ENCODE assay signal across 23 cellular contexts in the genomic region with DNA sequence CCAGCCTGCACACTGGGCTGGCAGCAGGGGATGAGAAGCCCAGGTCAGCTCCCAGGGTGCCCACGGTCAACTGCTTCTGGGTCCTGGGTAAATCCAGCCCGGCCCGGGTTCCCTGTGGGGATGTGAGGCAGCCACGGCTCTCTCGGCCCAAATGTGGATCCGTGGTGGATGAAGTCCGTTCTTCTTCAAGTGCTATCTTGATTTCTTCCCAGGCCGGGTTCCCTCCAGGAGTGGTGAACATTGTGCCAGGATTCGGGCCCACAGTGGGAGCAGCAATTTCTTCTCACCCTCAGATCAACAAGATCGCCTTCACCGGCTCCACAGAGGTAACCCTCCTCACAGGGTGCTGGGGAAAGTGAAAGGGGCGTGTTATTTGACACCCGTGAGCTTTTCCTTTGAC. TPM values are rescaled to one million over a fixed set of nuclear protein-coding genes. Genes with fewer than 3 reads are reported as not detected.
"Had no signal": no experiment of that assay in that cellular context is flagged by ENCODE, and none has a peak within 500 bp of the region (broad histone marks: within the 10 kb centered on the region; RNA-seq: fewer than 3 reads in every experiment).

No MANE protein-coding gene starts in this region.

- H3K27ac ChIP-seq: ascending aorta, body of pancreas had no signal

- H3K27me3 ChIP-seq: ascending aorta, body of pancreas, MG63 had no signal

- H3K36me3 ChIP-seq: ascending aorta had no signal

- DNase-seq: activated B cell treated with CpG ODN at 0.5 μM for 24 hours; activated CD4-positive, alpha-beta memory T cell treated with anti-CD3 and anti-CD28 coated beads for 36 hours; activated CD4-positive, alpha-beta T cell treated with anti-CD3 and anti-CD28 coated beads for 1 hour; activated CD4-positive, alpha-beta T cell treated with anti-CD3 and anti-CD28 coated beads, Interleukin-2, amount 10 ng/mL, durations not matched to agents 24 days and 14 days; activated CD8-positive, alpha-beta memory T cell treated with anti-CD3 and anti-CD28 coated beads for 24 hours; activated effector memory CD4-positive, alpha-beta T cell treated with anti-CD3 and anti-CD28 coated beads, Interleukin-2, amount 50 U/mL, for 16 hours; activated naive CD4-positive, alpha-beta T cell treated with Interleukin-2 at 50 U/mL for 16 hours; activated naive CD8-positive, alpha-beta T cell treated with anti-CD3 and anti-CD28 coated beads, Interleukin-2, amount 50 U/mL, for 24 hours; activated T-cell treated with anti-CD3 and anti-CD28 coated beads, Interleukin-2, amount 50 U/mL, for 4 hours; amniotic stem cell; MG63; NCI-H1105; NCI-H1436; NCI-H1694 treated with DMSO at 0.1 percent for 48 hours; NCI-H2029 treated with DMSO at 0.1 percent for 48 hours; NCI-H510A treated with DMSO at 0.1 percent for 48 hours; PC-3; SIG-M5; T-helper 17 cell; T-helper 9 cell had no signal

- H3K9me3 ChIP-seq: ascending aorta, body of pancreas, MG63 had no signal

- H3K4me3 ChIP-seq: ascending aorta, body of pancreas, MG63 had no signal

RNA-seq across cellular contexts. Expression of a gene that starts 16.1 kb away (rescaled TPM):
- total RNA-seq: activated B cell treated with CpG ODN at 0.5 μM for 24 hours; activated CD4-positive, alpha-beta memory T cell treated with anti-CD3 and anti-CD28 coated beads for 36 hours; activated CD4-positive, alpha-beta T cell treated with anti-CD3 and anti-CD28 coated beads, Interleukin-2, amount 10 ng/mL, durations not matched to agents 24 days and 14 days; activated naive CD4-positive, alpha-beta T cell treated with anti-CD3 and anti-CD28 coated beads, Interleukin-2, amount 50 U/mL, for 72 hours; T-helper 17 cell had no signal
